Comparison of ENCODE assay signal across 8 cellular contexts in the genomic region with DNA sequence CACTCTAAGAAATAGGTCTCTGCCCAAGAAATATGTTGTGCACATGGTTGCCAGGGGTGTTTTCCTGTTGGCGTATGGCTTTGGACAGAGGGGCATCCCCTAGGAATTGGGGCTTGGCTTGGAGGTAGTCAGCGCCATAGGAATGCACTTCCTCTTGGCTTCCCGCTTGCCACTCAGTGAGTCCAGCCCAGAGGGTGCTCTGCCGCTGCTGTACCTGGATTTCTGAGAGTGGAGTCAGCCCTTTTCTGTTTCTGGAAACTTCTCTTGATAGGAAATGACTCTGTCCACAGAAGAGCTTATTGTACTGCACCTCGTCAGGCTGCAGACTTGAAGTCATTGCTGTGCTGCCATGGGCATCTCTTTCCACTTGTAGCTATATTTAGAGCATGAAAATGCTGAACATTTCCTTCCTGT.
DNase-seq lines count a peak whose midpoint lies in the region; ATAC-seq and TF ChIP-seq lines count a peak whose summit lies in the region.

No MANE protein-coding gene starts in this region.

- peak; percentile 60 for DNase-seq in activated CD4-positive, alpha-beta T cell treated with anti-CD3 and anti-CD28 coated beads, Interleukin-2, amount 10 ng/mL, durations not matched to agents 24 days and 14 days
- no peak for DNase-seq in activated CD4-positive, alpha-beta T cell treated with anti-CD3 and anti-CD28 coated beads for 4 hours
- DNase-seq in activated B cell treated with CpG ODN at 0.5 μM for 24 hours (no peak), heart right ventricle (peak in 1 of 2 donors; percentile 47), NCI-H2227 treated with DMSO at 0.1 percent for 48 hours (lab: John Stamatoyannopoulos, UW) (no peak), NCI-H774 (lab: John Stamatoyannopoulos, UW) (no peak)
- DNase-seq in stimulated activated naive B cell treated with anti-CD40 and anti-IgM and Interleukin-4, amounts not matched to agents 10 μg/mL and 1 μg/mL and 100 μg/mL, for 72 hours = no peak
- DNase-seq in activated CD8-positive, alpha-beta memory T cell treated with anti-CD3 and anti-CD28 coated beads, Interleukin-2, amount 10 ng/mL, durations not matched to agents 7 days and 5 days = no peak

- no peaks in the 10 kb centered on the region for H3K27me3 Mint-ChIP-seq in activated CD4-positive, alpha-beta T cell treated with anti-CD3 and anti-CD28 coated beads, Interleukin-2, amount 10 ng/mL, durations not matched to agents 24 days and 14 days
- no peaks in the 10 kb centered on the region for H3K27me3 Mint-ChIP-seq in activated B cell treated with CpG ODN at 0.5 μM for 24 hours
- no peaks in the 10 kb centered on the region for H3K27me3 Mint-ChIP-seq in stimulated activated naive B cell treated with anti-CD40 and anti-IgM and Interleukin-4, amounts not matched to agents 10 μg/mL and 1 μg/mL and 100 μg/mL, for 72 hours
- H3K27me3 Mint-ChIP-seq in activated CD8-positive, alpha-beta memory T cell treated with anti-CD3 and anti-CD28 coated beads, Interleukin-2, amount 10 ng/mL, durations not matched to agents 7 days and 5 days = no peaks in the 10 kb centered on the region

- H3K9me3 ChIP-seq in heart right ventricle = no peaks in the 10 kb centered on the region

- H3K4me3 ChIP-seq in heart right ventricle = peak overlapping the region in 8 of 10 donors; percentile 5 to 39 (median 24)

- peaks cover 4% of the 10 kb centered on the region for H3K36me3 Mint-ChIP-seq in activated CD4-positive, alpha-beta T cell treated with anti-CD3 and anti-CD28 coated beads, Interleukin-2, amount 10 ng/mL, durations not matched to agents 24 days and 14 days (ENCODE audit: low read depth)
- peaks cover 22% of the 10 kb centered on the region for H3K36me3 Mint-ChIP-seq in activated B cell treated with CpG ODN at 0.5 μM for 24 hours (ENCODE audit: low read depth)
- peaks cover 13 to 30% of the 10 kb centered on the region in 2 donors for H3K36me3 Mint-ChIP-seq in stimulated activated naive B cell treated with anti-CD40 and anti-IgM and Interleukin-4, amounts not matched to agents 10 μg/mL and 1 μg/mL and 100 μg/mL, for 72 hours
- peaks cover 7% of the 10 kb centered on the region for H3K36me3 Mint-ChIP-seq in activated CD8-positive, alpha-beta memory T cell treated with anti-CD3 and anti-CD28 coated beads, Interleukin-2, amount 10 ng/mL, durations not matched to agents 7 days and 5 days

- POLR2A ChIA-PET in activated B cell treated with CpG ODN at 0.5 μM for 24 hours (lab: Charles Lee) = interaction anchor here (1.1 to 1.5 kb wide), 4 partner anchors 9 to 17 kb away, joined by 3 to 7 read pairs (median 4); no protein-coding TSS in a partner anchor

- peaks cover 24% of the 10 kb centered on the region for H3K4me1 Mint-ChIP-seq in activated CD4-positive, alpha-beta T cell treated with anti-CD3 and anti-CD28 coated beads, Interleukin-2, amount 10 ng/mL, durations not matched to agents 24 days and 14 days
- peaks cover 91% of the 10 kb centered on the region for H3K4me1 Mint-ChIP-seq in activated B cell treated with CpG ODN at 0.5 μM for 24 hours
- peaks cover 63 to 94% of the 10 kb centered on the region in 2 donors for H3K4me1 Mint-ChIP-seq in stimulated activated naive B cell treated with anti-CD40 and anti-IgM and Interleukin-4, amounts not matched to agents 10 μg/mL and 1 μg/mL and 100 μg/mL, for 72 hours
- H3K4me1 Mint-ChIP-seq in activated CD8-positive, alpha-beta memory T cell treated with anti-CD3 and anti-CD28 coated beads, Interleukin-2, amount 10 ng/mL, durations not matched to agents 7 days and 5 days = peaks cover 30% of the 10 kb centered on the region

- no peaks in the 10 kb centered on the region for H3K9me3 Mint-ChIP-seq in activated CD4-positive, alpha-beta T cell treated with anti-CD3 and anti-CD28 coated beads, Interleukin-2, amount 10 ng/mL, durations not matched to agents 24 days and 14 days
- H3K9me3 Mint-ChIP-seq in activated B cell treated with CpG ODN at 0.5 μM for 24 hours = no peaks in the 10 kb centered on the region
- H3K9me3 Mint-ChIP-seq in stimulated activated naive B cell treated with anti-CD40 and anti-IgM and Interleukin-4, amounts not matched to agents 10 μg/mL and 1 μg/mL and 100 μg/mL, for 72 hours = no peaks in the 10 kb centered on the region
- H3K9me3 Mint-ChIP-seq in activated CD8-positive, alpha-beta memory T cell treated with anti-CD3 and anti-CD28 coated beads, Interleukin-2, amount 10 ng/mL, durations not matched to agents 7 days and 5 days (ENCODE audit: low read depth) = no peaks in the 10 kb centered on the region

- ATAC-seq in activated B cell treated with CpG ODN at 0.5 μM for 24 hours (ENCODE audit: low read depth) (peak; percentile 52), heart right ventricle (peak; percentile 48 to 90 (median 68))
- ATAC-seq in stimulated activated naive B cell treated with anti-CD40 and anti-IgM and Interleukin-4, amounts not matched to agents 10 μg/mL and 1 μg/mL and 100 μg/mL, for 72 hours (replicated peaks) = peak; percentile 79 to 85
- ATAC-seq in activated CD8-positive, alpha-beta memory T cell treated with anti-CD3 and anti-CD28 coated beads, Interleukin-2, amount 10 ng/mL, durations not matched to agents 7 days and 5 days = no peak

- H3K27me3 ChIP-seq in heart right ventricle = no peaks in the 10 kb centered on the region

- H3K4me3 Mint-ChIP-seq in activated CD4-positive, alpha-beta T cell treated with anti-CD3 and anti-CD28 coated beads, Interleukin-2, amount 10 ng/mL, durations not matched to agents 24 days and 14 days = peak overlapping the region; percentile 61
- peak overlapping the region; percentile 55 for H3K4me3 Mint-ChIP-seq in activated B cell treated with CpG ODN at 0.5 μM for 24 hours
- H3K4me3 Mint-ChIP-seq in stimulated activated naive B cell treated with anti-CD40 and anti-IgM and Interleukin-4, amounts not matched to agents 10 μg/mL and 1 μg/mL and 100 μg/mL, for 72 hours = peak overlapping the region; percentile 80 to 81
- no peak overlapping the region for H3K4me3 Mint-ChIP-seq in activated CD8-positive, alpha-beta memory T cell treated with anti-CD3 and anti-CD28 coated beads, Interleukin-2, amount 10 ng/mL, durations not matched to agents 7 days and 5 days

- H3K4me1 ChIP-seq in heart right ventricle = peaks cover 7 to 100% (median 95%) of the 10 kb centered on the region in 9 donors

- peak overlapping the region in 9 of 10 donors; percentile 48 to 85 (median 80) for H3K27ac ChIP-seq in heart right ventricle

- WGBS in heart right ventricle, 2 donors = 2 to 3% methylated on average over 5 of the region's 5 CpGs

- H3K27ac Mint-ChIP-seq in activated CD4-positive, alpha-beta T cell treated with anti-CD3 and anti-CD28 coated beads, Interleukin-2, amount 10 ng/mL, durations not matched to agents 24 days and 14 days = peak overlapping the region; percentile 81
- peak overlapping the region; percentile 81 for H3K27ac Mint-ChIP-seq in activated B cell treated with CpG ODN at 0.5 μM for 24 hours
- H3K27ac Mint-ChIP-seq in stimulated activated naive B cell treated with anti-CD40 and anti-IgM and Interleukin-4, amounts not matched to agents 10 μg/mL and 1 μg/mL and 100 μg/mL, for 72 hours = peak overlapping the region; percentile 94
- H3K27ac Mint-ChIP-seq in activated CD8-positive, alpha-beta memory T cell treated with anti-CD3 and anti-CD28 coated beads, Interleukin-2, amount 10 ng/mL, durations not matched to agents 7 days and 5 days = no peak overlapping the region

- intact Hi-C loops in activated CD4-positive, alpha-beta T cell treated with anti-CD3 and anti-CD28 coated beads, Interleukin-2, amount 10 ng/mL, durations not matched to agents 24 days and 14 days (cut with micrococcal nuclease) = loop anchor here (2.0 to 5.0 kb wide), 2 partner anchors 16 to 35 kb away; no protein-coding TSS in a partner anchor
- intact Hi-C loops in activated B cell treated with CpG ODN at 0.5 μM for 24 hours (cut with micrococcal nuclease) (loop anchor here (1.0 to 2.0 kb wide), 3 partner anchors 9 to 14 kb away; no protein-coding TSS in a partner anchor), heart right ventricle (cut with DNase I) (loop anchor here in 4 of 10 donors (5.0 to 10.0 kb wide), 3 partner anchors 35 to 70 kb away; no protein-coding TSS in a partner anchor)

- H3K36me3 ChIP-seq in heart right ventricle = no peaks in the 10 kb centered on the region

- CTCF ChIA-PET in activated B cell treated with CpG ODN at 0.5 μM for 24 hours (lab: Charles Lee) = interaction anchor here (0.9 to 1.8 kb wide), 2 partner anchors 107 to 275 kb away, joined by 3 to 4 read pairs; no protein-coding TSS in a partner anchor
- CTCF ChIA-PET in activated CD8-positive, alpha-beta memory T cell treated with anti-CD3 and anti-CD28 coated beads, Interleukin-2, amount 10 ng/mL, durations not matched to agents 7 days and 5 days (lab: Charles Lee) = interaction anchor here (1.9 kb wide), 1 partner anchor 69 kb away, joined by 4 read pairs; no protein-coding TSS in a partner anchor

- TF ChIP-seq CTCF in activated B cell treated with CpG ODN at 0.5 μM for 24 hours (IDR thresholded peaks at IDR 0.05) (no peak), heart right ventricle (IDR thresholded peaks at IDR 0.05) (peak in 1 of 9 donors; percentile 6)
